Comparison of ENCODE assay signal across 8 cellular contexts in the genomic region with DNA sequence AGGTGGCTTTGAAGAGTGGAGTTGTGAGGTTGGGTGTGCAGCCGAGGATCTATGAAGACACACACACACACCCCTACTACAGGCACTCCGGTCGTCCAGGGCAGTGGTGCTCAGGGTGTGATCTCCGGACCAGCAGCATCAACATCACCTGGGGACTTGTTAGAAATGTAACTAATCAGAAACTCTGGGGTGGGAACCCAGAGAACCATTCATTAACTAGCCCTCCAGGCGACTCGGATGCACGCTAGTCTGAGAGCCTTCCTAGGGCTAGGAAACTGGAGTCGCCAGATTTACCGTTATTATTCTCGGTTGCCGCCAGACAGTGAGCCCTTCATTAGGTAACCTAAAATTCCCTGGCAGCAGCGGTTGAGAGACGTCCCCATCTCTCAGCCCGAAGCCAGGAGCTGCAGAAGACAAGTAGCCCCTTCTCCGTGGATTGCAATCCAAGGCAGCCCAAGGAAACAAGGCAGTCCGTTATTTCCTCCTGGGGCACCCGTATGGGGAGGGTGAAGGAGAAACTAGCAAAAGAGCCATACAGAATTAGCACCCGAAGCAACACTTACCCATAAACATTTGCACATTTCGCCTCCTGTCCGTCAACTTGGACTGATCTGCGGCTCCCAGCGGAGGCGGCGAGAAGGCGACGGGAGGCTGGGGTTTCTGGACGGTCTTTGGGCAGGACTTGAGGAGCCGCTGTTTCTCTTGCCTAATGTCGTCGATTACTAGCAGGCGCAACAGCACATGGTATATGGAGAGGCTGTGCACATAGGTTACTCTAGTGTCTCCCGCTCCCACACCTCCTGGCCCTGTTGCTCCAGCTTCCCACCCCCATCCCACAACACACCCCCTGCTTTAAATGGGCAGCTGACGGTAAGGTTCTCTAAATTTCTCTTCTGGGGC. TPM values are rescaled to one million over a fixed set of nuclear protein-coding genes. Genes with fewer than 3 reads are reported as not detected.
A peak's percentile ranks its signal among the peaks of the same experiment; 100 is the strongest.
DNase-seq lines count a peak whose midpoint lies in the region; ATAC-seq and TF ChIP-seq lines count a peak whose summit lies in the region.

No MANE protein-coding gene starts in this region.

- H3K4me1 ChIP-seq in SK-N-SH (ENCODE audit: control insufficient read depth in 1 of 2, insufficient read depth in 2 of 2, low read depth in 1 of 2, low read length in 1 of 2): peaks cover 15 to 35% of the 10 kb centered on the region in 2 experiments

- intact Hi-C loops in activated CD4-positive, alpha-beta T cell treated with anti-CD3 and anti-CD28 coated beads, Interleukin-2, amount 10 ng/mL, durations not matched to agents 24 days and 14 days (cut with micrococcal nuclease): loop anchor here (5.0 kb wide), 3 partner anchors 45 to 375 kb away; a partner anchor contains a TSS

- peaks cover 46% of the 10 kb centered on the region for H3F3A ChIP-seq in SK-N-SH (replicated peaks; ENCODE audit: insufficient read depth)

- H3K9me2 ChIP-seq in SK-N-SH: no peaks in the 10 kb centered on the region

- H3K27ac Mint-ChIP-seq in activated CD4-positive, alpha-beta T cell treated with anti-CD3 and anti-CD28 coated beads, Interleukin-2, amount 10 ng/mL, durations not matched to agents 24 days and 14 days: no peak overlapping the region
- H3K27ac Mint-ChIP-seq in naive B cell: no peak overlapping the region

- H3K4me3 Mint-ChIP-seq in activated CD4-positive, alpha-beta T cell treated with anti-CD3 and anti-CD28 coated beads, Interleukin-2, amount 10 ng/mL, durations not matched to agents 24 days and 14 days: peak overlapping the region; percentile 73
- H3K4me3 Mint-ChIP-seq in naive B cell: peak overlapping the region; percentile 62 to 88 (median 84)

- TF ChIP-seq RAD21 in SK-N-SH (IDR thresholded peaks at IDR 0.05; ENCODE audit: low read length): no peak

- CTCF ChIA-PET in SK-N-SH (lab: Yijun Ruan, JAX): interaction anchor here (0.8 to 8.3 kb wide), 6 partner anchors 22 to 269 kb away, joined by 3 to 56 read pairs (median 4); no protein-coding TSS in a partner anchor

- no peak for TF ChIP-seq CTCF in SK-N-SH (IDR thresholded peaks at IDR 0.05)

- POLR2A ChIA-PET in SK-N-SH (lab: Yijun Ruan, JAX): no interaction called here

- H4K20me1 ChIP-seq in SK-N-SH (ENCODE audit: insufficient read depth): peaks cover 20% of the 10 kb centered on the region

- no peaks in the 10 kb centered on the region for H3K27me3 ChIP-seq in SK-N-SH (ENCODE audit: insufficient read depth)

- peaks cover 88% of the 10 kb centered on the region for H3K79me2 ChIP-seq in SK-N-SH (ENCODE audit: insufficient read depth)

- H3K9me3 Mint-ChIP-seq in activated CD4-positive, alpha-beta T cell treated with anti-CD3 and anti-CD28 coated beads, Interleukin-2, amount 10 ng/mL, durations not matched to agents 24 days and 14 days: no peaks in the 10 kb centered on the region
- H3K9me3 Mint-ChIP-seq in naive B cell: no peaks in the 10 kb centered on the region

- peaks cover 29% of the 10 kb centered on the region for H3K4me1 Mint-ChIP-seq in activated CD4-positive, alpha-beta T cell treated with anti-CD3 and anti-CD28 coated beads, Interleukin-2, amount 10 ng/mL, durations not matched to agents 24 days and 14 days
- peaks cover 22 to 36% (median 34%) of the 10 kb centered on the region in 3 donors for H3K4me1 Mint-ChIP-seq in naive B cell

- H3K36me3 Mint-ChIP-seq in activated CD4-positive, alpha-beta T cell treated with anti-CD3 and anti-CD28 coated beads, Interleukin-2, amount 10 ng/mL, durations not matched to agents 24 days and 14 days (ENCODE audit: low read depth): no peaks in the 10 kb centered on the region
- H3K36me3 Mint-ChIP-seq in naive B cell: peaks cover 0 to under 1% of the 10 kb centered on the region in 2 donors

- peak overlapping the region; percentile 93 to 98 for H3K27ac ChIP-seq in SK-N-SH (ENCODE audit: low read depth in 2 of 2, low read length in 1 of 2)
- H3K27ac ChIP-seq in epithelial cell of prostate: peak overlapping the region; percentile 74

- no peaks in the 10 kb centered on the region for H3K9me3 ChIP-seq in SK-N-SH

- no peak overlapping the region for H2AFZ ChIP-seq in SK-N-SH (ENCODE audit: low read depth)

- peaks cover 73% of the 10 kb centered on the region for H3K27me3 Mint-ChIP-seq in activated CD4-positive, alpha-beta T cell treated with anti-CD3 and anti-CD28 coated beads, Interleukin-2, amount 10 ng/mL, durations not matched to agents 24 days and 14 days
- H3K27me3 Mint-ChIP-seq in naive B cell: peaks cover 73 to 89% (median 84%) of the 10 kb centered on the region in 3 donors

- H3K9ac ChIP-seq in SK-N-SH: peak overlapping the region; percentile 95

- H3K4me2 ChIP-seq in SK-N-SH: peak overlapping the region; percentile 95

- H3K4me3 ChIP-seq in SK-N-SH (ENCODE audit: low read depth in 2 of 2, low read length in 1 of 2): peak overlapping the region; percentile 78 to 84

- peaks cover 10 to 32% of the 10 kb centered on the region in 2 experiments for H3K36me3 ChIP-seq in SK-N-SH (replicated peaks in 1 of 2; ENCODE audit: control insufficient read depth in 1 of 2, insufficient read depth in 2 of 2, low read length in 1 of 2)

- peak; percentile 12 for ATAC-seq in HG02852 (IDR thresholded peaks at IDR 0.05; ENCODE audit: unreplicated experiment)
- peak; percentile 16 to 18 for ATAC-seq in naive B cell (ENCODE audit: low read depth in 2 of 2)

- WGBS in SK-N-SH (ENCODE audit: low lambda C conversion rate): 8% methylated on average over 29 of the region's 33 CpGs

- TF ChIP-seq EP300 in SK-N-SH (IDR thresholded peaks at IDR 0.05; ENCODE audit: borderline replicate concordance in 1 of 2, low read depth in 1 of 2, low read length in 1 of 2): no peak

- DNase-seq in activated CD4-positive, alpha-beta T cell treated with anti-CD3 and anti-CD28 coated beads, Interleukin-2, amount 10 ng/mL, durations not matched to agents 24 days and 14 days: peak; percentile 65
- no peak for DNase-seq in activated CD4-positive, alpha-beta T cell treated with anti-CD3 and anti-CD28 coated beads for 1 hour
- peak; percentile 35 for DNase-seq in SK-N-SH
- DNase-seq in epithelial cell of prostate (ENCODE audit: low read depth, low spot score): no peak
- DNase-seq in naive B cell: no peak
- no peak for DNase-seq in NK-92 (lab: John Stamatoyannopoulos, UW; ENCODE audit: unreplicated experiment)
- DNase-seq in NCI-H1048 (lab: John Stamatoyannopoulos, UW): no peak

TF ChIP-seq in SK-N-SH, 30 proteins besides CTCF, POLR2A, EP300 and RAD21:
- TF ChIP-seq, protein P1, sequence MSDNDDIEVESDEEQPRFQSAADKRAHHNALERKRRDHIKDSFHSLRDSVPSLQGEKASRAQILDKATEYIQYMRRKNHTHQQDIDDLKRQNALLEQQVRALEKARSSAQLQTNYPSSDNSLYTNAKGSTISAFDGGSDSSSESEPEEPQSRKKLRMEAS (IDR thresholded peaks at IDR 0.05; ENCODE audit: low read depth): peak; percentile 61
- TF ChIP-seq, protein P2, sequence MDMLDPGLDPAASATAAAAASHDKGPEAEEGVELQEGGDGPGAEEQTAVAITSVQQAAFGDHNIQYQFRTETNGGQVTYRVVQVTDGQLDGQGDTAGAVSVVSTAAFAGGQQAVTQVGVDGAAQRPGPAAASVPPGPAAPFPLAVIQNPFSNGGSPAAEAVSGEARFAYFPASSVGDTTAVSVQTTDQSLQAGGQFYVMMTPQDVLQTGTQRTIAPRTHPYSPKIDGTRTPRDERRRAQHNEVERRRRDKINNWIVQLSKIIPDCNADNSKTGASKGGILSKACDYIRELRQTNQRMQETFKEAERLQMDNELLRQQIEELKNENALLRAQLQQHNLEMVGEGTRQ (IDR thresholded peaks at IDR 0.05; ENCODE audit: borderline replicate concordance, low read depth, low read length): no peak
- peak; percentile 8; the same call in 1 of the 2 replicates for TF ChIP-seq POLR2AphosphoS5 (IDR thresholded peaks at IDR 0.05; ENCODE audit: low read depth, low read length)
- TF ChIP-seq, protein P3, sequence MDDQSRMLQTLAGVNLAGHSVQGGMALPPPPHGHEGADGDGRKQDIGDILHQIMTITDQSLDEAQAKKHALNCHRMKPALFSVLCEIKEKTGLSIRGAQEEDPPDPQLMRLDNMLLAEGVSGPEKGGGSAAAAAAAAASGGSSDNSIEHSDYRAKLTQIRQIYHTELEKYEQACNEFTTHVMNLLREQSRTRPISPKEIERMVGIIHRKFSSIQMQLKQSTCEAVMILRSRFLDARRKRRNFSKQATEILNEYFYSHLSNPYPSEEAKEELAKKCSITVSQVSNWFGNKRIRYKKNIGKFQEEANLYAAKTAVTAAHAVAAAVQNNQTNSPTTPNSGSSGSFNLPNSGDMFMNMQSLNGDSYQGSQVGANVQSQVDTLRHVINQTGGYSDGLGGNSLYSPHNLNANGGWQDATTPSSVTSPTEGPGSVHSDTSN (IDR thresholded peaks at IDR 0.05): peak; percentile 46; the same call in 1 of the 2 replicates

RNA-seq across cellular contexts. Expression of a gene that starts 2.9 kb away (rescaled TPM):
- total RNA-seq in activated CD4-positive, alpha-beta T cell treated with anti-CD3 and anti-CD28 coated beads, Interleukin-2, amount 10 ng/mL, durations not matched to agents 24 days and 14 days: 0.14 and 0.21 TPM in 2 replicates
- polyA plus RNA-seq in SK-N-SH (2012; rRNA removed): 363 and 543 TPM in 2 replicates
- 493 and 569 TPM in 2 replicates for polyA plus RNA-seq in SK-N-SH (2012; cell fraction: cytosol; rRNA removed)
- 806 and 1,198 TPM in 2 replicates for polyA plus RNA-seq in SK-N-SH (2012; cell fraction: nucleus; rRNA removed)
- polyA plus RNA-seq in naive B cell (ENCODE audit: low read depth in 6 of 6): under 1 TPM in 1 of 6 donors, not detected in 5; 0.35 TPM

Comparison
In these comparisons a context has a peak if more than half of its experiments do, and no peak if none do; other contexts are left out.
1. DNase-seq: peak in activated CD4-positive, alpha-beta T cell treated with anti-CD3 and anti-CD28 coated beads, Interleukin-2, amount 10 ng/mL, durations not matched to agents 24 days and 14 days (single experiment) and SK-N-SH (single experiment); none in activated CD4-positive, alpha-beta T cell treated with anti-CD3 and anti-CD28 coated beads for 1 hour (single experiment), epithelial cell of prostate (single experiment), naive B cell (single experiment), NK-92 (single experiment) and NCI-H1048 (single experiment).
2. RNA of a gene that starts 2.9 kb away (polyA plus RNA-seq): 363 to 1,198 TPM in SK-N-SH; 0.35 TPM in naive B cell; every median in the first group is over 100 times any median in the second.